Comparison of ENCODE assay signal across 8 cellular contexts in the genomic region with DNA sequence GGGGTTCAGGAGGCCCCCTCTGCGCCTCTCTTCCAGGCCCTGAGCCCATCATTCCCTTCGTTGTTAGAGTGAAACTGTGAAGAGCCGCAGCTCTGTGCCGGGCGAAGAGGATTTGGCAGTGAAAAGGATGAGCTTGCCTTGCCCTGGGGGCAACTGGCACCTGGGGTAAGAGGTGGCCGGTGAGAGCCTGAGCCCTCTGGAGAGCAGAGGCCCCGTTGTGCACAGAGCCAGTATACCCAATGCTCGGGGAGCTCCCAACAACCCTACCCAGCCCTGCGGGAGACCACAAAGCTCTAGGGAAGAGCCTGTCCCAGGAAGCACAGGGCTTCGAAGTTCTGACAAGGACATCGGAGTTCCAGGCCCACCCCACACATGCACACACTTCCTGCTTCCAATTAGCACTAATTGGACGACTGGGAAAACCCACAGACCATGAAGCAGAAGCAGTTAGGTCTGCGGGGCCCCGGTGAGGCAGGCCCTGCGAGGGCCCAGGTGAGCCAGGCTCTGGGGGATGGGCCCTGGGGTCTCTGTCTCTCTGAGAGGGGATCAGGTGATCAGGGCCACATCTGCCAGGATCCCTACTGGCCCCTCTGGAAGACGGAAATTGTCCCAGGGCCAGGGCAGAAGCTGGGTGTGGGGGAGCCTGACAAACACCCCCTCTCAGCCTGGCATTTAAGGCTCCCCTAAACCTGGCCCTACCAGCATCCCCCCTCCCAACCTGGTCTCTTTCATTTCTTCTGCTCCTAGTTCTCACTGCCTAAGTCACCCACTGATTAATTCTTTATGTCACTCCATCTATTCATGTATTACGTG. TPM values are rescaled to one million over a fixed set of nuclear protein-coding genes. Genes with fewer than 3 reads are reported as not detected.
A peak's percentile ranks its signal among the peaks of the same experiment; 100 is the strongest.
DNase-seq lines count a peak whose midpoint lies in the region; ATAC-seq, FAIRE-seq and TF ChIP-seq lines count a peak whose summit lies in the region.

No MANE protein-coding gene starts in this region.

- FAIRE-seq in kidney (lab: Jason Lieb, UNC) = no peak

- peaks cover 0 to 2% (median 0%) of the 10 kb centered on the region in 5 donors for H3K27me3 ChIP-seq in subcutaneous abdominal adipose tissue (ENCODE audit: control insufficient read depth in 5 of 5, insufficient read depth in 4 of 5, low read length in 5 of 5)

- H3K4me1 ChIP-seq in kidney (ENCODE audit: control insufficient read depth in 1 of 2, insufficient read depth in 1 of 2, low read depth in 1 of 2, low read length in 2 of 2) = peaks cover 0 to 9% of the 10 kb centered on the region in 2 donors
- peaks cover 3 to 22% (median 19%) of the 10 kb centered on the region in 5 donors for H3K4me1 ChIP-seq in subcutaneous abdominal adipose tissue (ENCODE audit: control insufficient read depth in 5 of 5, insufficient read depth in 5 of 5, low read length in 5 of 5)

- H3K4me3 ChIP-seq in kidney (ENCODE audit: low read length in 2 of 2) (peak overlapping the region; percentile 75 to 94), subcutaneous abdominal adipose tissue (ENCODE audit: low read depth in 1 of 5, low read length in 5 of 5) (peak overlapping the region; percentile 69 to 94 (median 88))

- no peaks in the 10 kb centered on the region for H3K27me3 Mint-ChIP-seq in T-helper 2 cell treated with Interferon-gamma antibody and Interleukin-4, amounts not matched to agents 5 μg/mL and 100 μg/mL, for 36 hours (ENCODE audit: low read depth)

- intact Hi-C loops in kidney (cut with DNase I) = no loop called here

- H3K27ac ChIP-seq in kidney (ENCODE audit: low read depth in 2 of 2, low read length in 2 of 2) = peak overlapping the region in 1 of 2 donors; percentile 48
- H3K27ac ChIP-seq in subcutaneous abdominal adipose tissue (ENCODE audit: low read depth, low read length) = no peak overlapping the region

- peak overlapping the region in 1 of 2 donors; percentile 78 for H3K9ac ChIP-seq in kidney (ENCODE audit: low read length in 2 of 2)
- peak overlapping the region in 4 of 5 donors; percentile 81 to 95 (median 90) for H3K9ac ChIP-seq in subcutaneous abdominal adipose tissue (ENCODE audit: low read length in 5 of 5)

- H3K36me3 ChIP-seq in kidney (ENCODE audit: control insufficient read depth in 1 of 2, insufficient read depth in 2 of 2, low read length in 2 of 2) (no peaks in the 10 kb centered on the region), subcutaneous abdominal adipose tissue (ENCODE audit: control insufficient read depth in 5 of 5, insufficient read depth in 5 of 5, low read length in 5 of 5) (peaks cover 0 to 10% (median 0%) of the 10 kb centered on the region in 5 donors)

- ATAC-seq in activated naive CD4-positive, alpha-beta T cell treated with anti-CD3 and anti-CD28 coated beads, Interleukin-2, amount 50 U/mL, for 72 hours = no peak
- ATAC-seq in HG03196 (IDR thresholded peaks at IDR 0.05; ENCODE audit: unreplicated experiment) = no peak

- H3K27ac Mint-ChIP-seq in T-helper 2 cell treated with Interferon-gamma antibody and Interleukin-4, amounts not matched to agents 5 μg/mL and 100 μg/mL, for 36 hours = peak overlapping the region; percentile 93
- peak overlapping the region; percentile 89 to 96 for H3K27ac Mint-ChIP-seq in activated naive CD4-positive, alpha-beta T cell treated with anti-CD3 and anti-CD28 coated beads, Interleukin-2, amount 50 U/mL, for 72 hours

- peak overlapping the region; percentile 88 for H3K4me3 Mint-ChIP-seq in T-helper 2 cell treated with Interferon-gamma antibody and Interleukin-4, amounts not matched to agents 5 μg/mL and 100 μg/mL, for 36 hours

- TF ChIP-seq CTCF in kidney (IDR thresholded peaks at IDR 0.05; ENCODE audit: borderline replicate concordance, extremely low read depth, insufficient read depth) = no peak

- H3K9me3 Mint-ChIP-seq in T-helper 2 cell treated with Interferon-gamma antibody and Interleukin-4, amounts not matched to agents 5 μg/mL and 100 μg/mL, for 36 hours = no peaks in the 10 kb centered on the region
- H3K9me3 Mint-ChIP-seq in activated naive CD4-positive, alpha-beta T cell treated with anti-CD3 and anti-CD28 coated beads, Interleukin-2, amount 50 U/mL, for 72 hours = no peaks in the 10 kb centered on the region

- H3K36me3 Mint-ChIP-seq in T-helper 2 cell treated with Interferon-gamma antibody and Interleukin-4, amounts not matched to agents 5 μg/mL and 100 μg/mL, for 36 hours (ENCODE audit: low read depth) = no peaks in the 10 kb centered on the region
- no peaks in the 10 kb centered on the region for H3K36me3 Mint-ChIP-seq in activated naive CD4-positive, alpha-beta T cell treated with anti-CD3 and anti-CD28 coated beads, Interleukin-2, amount 50 U/mL, for 72 hours

- peaks cover 16% of the 10 kb centered on the region for H3K4me1 Mint-ChIP-seq in T-helper 2 cell treated with Interferon-gamma antibody and Interleukin-4, amounts not matched to agents 5 μg/mL and 100 μg/mL, for 36 hours (ENCODE audit: low read depth)

- no peak for DNase-seq in T-helper 2 cell treated with Interferon-gamma antibody and Interleukin-4, amounts not matched to agents 5 μg/mL and 100 μg/mL, for 36 hours (ENCODE audit: low spot score)
- DNase-seq in T-helper 2 cell (no peak), kidney (no peak), SW480 (ENCODE audit: low spot score) (no peak), SHP77 (lab: John Stamatoyannopoulos, UW) (no peak)
- no peak for DNase-seq in activated naive CD4-positive, alpha-beta T cell treated with anti-CD3 and anti-CD28 coated beads, Interleukin-2, amount 50 U/mL, for 72 hours (ENCODE audit: low spot score in 2 of 2)

- H3K9me3 ChIP-seq in kidney (ENCODE audit: control insufficient read depth in 1 of 2, low read length in 2 of 2) (no peaks in the 10 kb centered on the region), subcutaneous abdominal adipose tissue (ENCODE audit: control insufficient read depth in 5 of 5, low read length in 5 of 5) (no peaks in the 10 kb centered on the region)

RNA-seq across cellular contexts. Expression of gene SFMBT1, which starts 27.9 kb away (rescaled TPM):
- 10 to 100 TPM; 19.6 to 23.3 TPM for total RNA-seq in activated naive CD4-positive, alpha-beta T cell treated with anti-CD3 and anti-CD28 coated beads, Interleukin-2, amount 50 U/mL, for 72 hours
- total RNA-seq in kidney = 16.0 TPM
- 3.4 TPM for polyA plus RNA-seq in kidney (ENCODE audit: insufficient read depth, low read depth, low replicate concordance)

RNA-seq across cellular contexts. Expression of gene RFT1, which starts 56.5 kb away (rescaled TPM):
- 10 to 100 TPM; 19.5 to 38.3 TPM for total RNA-seq in activated naive CD4-positive, alpha-beta T cell treated with anti-CD3 and anti-CD28 coated beads, Interleukin-2, amount 50 U/mL, for 72 hours
- total RNA-seq in kidney = 22.8 TPM
- 14.7 TPM for polyA plus RNA-seq in kidney (ENCODE audit: insufficient read depth, low read depth, low replicate concordance)
